In genomic region chr7:157406971-157407370, GRCh38 we compare ENCODE assay signal across 15 cellular contexts.
DNase-seq lines count a peak whose midpoint lies in the region; ATAC-seq, FAIRE-seq and TF ChIP-seq lines count a peak whose summit lies in the region.
"Had no signal": no experiment of that assay in that cellular context is flagged by ENCODE, and none has a peak within 500 bp of the region (broad histone marks: within the 10 kb centered on the region; RNA-seq: fewer than 3 reads in every experiment).

No MANE protein-coding gene starts in this region.

- H2BK5ac ChIP-seq in neuronal stem cell (ENCODE audit: low read length): no peak overlapping the region

- no peak overlapping the region for H3K23ac ChIP-seq in neuronal stem cell (ENCODE audit: low read depth, low read length, poor library complexity)

- H4K8ac ChIP-seq in neuronal stem cell (ENCODE audit: low read depth, low read length): peak overlapping the region; percentile 10

- H3K4me1 ChIP-seq in right cardiac atrium (ENCODE audit: control insufficient read depth, insufficient read depth, low read length) (peaks cover 7% of the 10 kb centered on the region), heart right ventricle (peaks cover 6 to 33% (median 18%) of the 10 kb centered on the region in 9 donors), K562 (replicated peaks in 1 of 2; ENCODE audit: control insufficient read depth in 2 of 2, insufficient read depth in 2 of 2, low read length in 2 of 2) (peaks cover 41 to 92% of the 10 kb centered on the region in 2 experiments), neuronal stem cell (ENCODE audit: control insufficient read depth in 2 of 2, insufficient read depth in 1 of 2, low read depth in 1 of 2, low read length in 2 of 2) (peaks cover 0 to under 1% of the 10 kb centered on the region in 2 donors)

- CTCF ChIA-PET in K562 (lab: Yijun Ruan, JAX; ENCODE audit: low intra/inter-chr PET ratio): interaction anchor here (1.0 kb wide), 1 partner anchor 18 kb away, joined by 3 read pairs; no protein-coding TSS in a partner anchor
- CTCF ChIA-PET in RWPE1 (lab: Yijun Ruan, JAX): interaction anchor here (1.1 kb wide), 1 partner anchor 9 kb away, joined by 4 read pairs; no protein-coding TSS in a partner anchor

- in situ Hi-C loops in K562 (cut with MboI): no loop called here

- H2BK120ac ChIP-seq in neuronal stem cell (ENCODE audit: low read depth, low read length): no peak overlapping the region

- TF ChIP-seq EP300 in K562 (IDR thresholded peaks at IDR 0.05; ENCODE audit: low read length): no peak

- no TSS peak for BruUV-seq in K562 (replicated peaks; lab: Mats Ljungman, UMichigan)

- H3K4me1 Mint-ChIP-seq in stimulated activated naive B cell treated with anti-CD40 and anti-IgM and Interleukin-4, amounts not matched to agents 10 μg/mL and 1 μg/mL and 100 μg/mL, for 72 hours: peaks cover 2 to 11% of the 10 kb centered on the region in 2 donors

- peaks cover 40% of the 10 kb centered on the region for H3K79me2 ChIP-seq in K562 (ENCODE audit: control insufficient read depth, insufficient read depth, low read length)

- H3K9me3 Mint-ChIP-seq in stimulated activated naive B cell treated with anti-CD40 and anti-IgM and Interleukin-4, amounts not matched to agents 10 μg/mL and 1 μg/mL and 100 μg/mL, for 72 hours: no peaks in the 10 kb centered on the region
- H3K9me3 Mint-ChIP-seq: CD4-positive, CD25-positive, alpha-beta regulatory T cell; H9 had no signal

- WGBS in right cardiac atrium: 95% methylated on average over 22 of the region's 22 CpGs
- 94 to 98% methylated on average over 22 of the region's 22 CpGs for WGBS in heart right ventricle, 2 donors
- WGBS in K562 (ENCODE audit: insufficient coverage, low coverage, missing lambda C conversion rate): 93% methylated on average over 21 of the region's 22 CpGs
- no CpG with 5 or more reads among the region's 22 CpGs for WGBS in neuronal stem cell (ENCODE audit: extremely low coverage in 2 of 2, insufficient read length in 2 of 2, insufficient replicate concordance in 1 of 2), 2 donors

- no peaks in the 10 kb centered on the region for H4K20me1 ChIP-seq in K562 (replicated peaks; ENCODE audit: control insufficient read depth, insufficient read depth, low read length)

- H3K27me3 ChIP-seq in right cardiac atrium (ENCODE audit: control insufficient read depth, insufficient read depth) (no peaks in the 10 kb centered on the region), heart right ventricle (no peaks in the 10 kb centered on the region), K562 (ENCODE audit: control insufficient read depth in 2 of 2, insufficient read depth in 2 of 2, low read length in 2 of 2) (no peaks in the 10 kb centered on the region), neuronal stem cell (ENCODE audit: control insufficient read depth in 3 of 3, insufficient read depth in 3 of 3, low read depth in 1 of 3, low read length in 3 of 3) (no peaks in the 10 kb centered on the region)
- H3K27me3 ChIP-seq: BLaER1 treated with 17β-estradiol and CSF1 and Interleukin-3, amounts not matched to agents 10 nM and 100 nM had no signal

- peaks cover 17% of the 10 kb centered on the region for H3K79me1 ChIP-seq in neuronal stem cell (ENCODE audit: low read depth, low read length)

- no peak overlapping the region for H2BK12ac ChIP-seq in neuronal stem cell (ENCODE audit: low read length)

- TF ChIP-seq RAD21 in K562 (CRISPR knock-in tag; conservative IDR thresholded peaks at IDR 0.05 in 1 of 2, IDR thresholded peaks at IDR 0.05 in 1 of 2): no peak

- H3K9ac ChIP-seq in K562 (ENCODE audit: insufficient read depth in 1 of 2, low read depth in 2 of 2, low read length in 2 of 2) (no peak overlapping the region), neuronal stem cell (ENCODE audit: low read depth, low read length, poor library complexity) (no peak overlapping the region)

- no peaks in the 10 kb centered on the region for H3K9me3 ChIP-seq in right cardiac atrium (ENCODE audit: control insufficient read depth, low read length)
- H3K9me3 ChIP-seq in heart right ventricle: no peaks in the 10 kb centered on the region
- no peaks in the 10 kb centered on the region for H3K9me3 ChIP-seq in K562 (replicated peaks; ENCODE audit: control insufficient read depth, insufficient read depth, low read depth, low read length)
- H3K9me3 ChIP-seq in neuronal stem cell (replicated peaks in 1 of 2; ENCODE audit: control insufficient read depth in 2 of 2, insufficient read depth in 1 of 2, low read depth in 1 of 2, low read length in 2 of 2): peaks cover 0 to under 1% of the 10 kb centered on the region in 2 donors
- H3K9me3 ChIP-seq: BLaER1 treated with 17β-estradiol and CSF1 and Interleukin-3, amounts not matched to agents 10 nM and 100 nM had no signal

- TF ChIP-seq POLR2A in K562 (conservative IDR thresholded peaks at IDR 0.05): no peak

- H3K4me3 ChIP-seq in right cardiac atrium (ENCODE audit: low read length) (no peak overlapping the region), heart right ventricle (no peak overlapping the region), K562 (no peak overlapping the region), neuronal stem cell (ENCODE audit: low read length in 2 of 2) (no peak overlapping the region)
- H3K4me3 ChIP-seq: BLaER1 treated with 17β-estradiol and CSF1 and Interleukin-3, amounts not matched to agents 10 nM and 100 nM; GM23248 had no signal

- no peak overlapping the region for H3K27ac ChIP-seq in right cardiac atrium (ENCODE audit: low read length)
- H3K27ac ChIP-seq in heart right ventricle: no peak overlapping the region
- H3K27ac ChIP-seq in K562 (ENCODE audit: extremely low read depth, low read depth, low read length): no peak overlapping the region
- H3K27ac ChIP-seq in neuronal stem cell (replicated peaks; ENCODE audit: low read length): no peak overlapping the region
- H3K27ac ChIP-seq in RWPE1: no peak overlapping the region

- POLR2A ChIA-PET in K562 (lab: Yijun Ruan, JAX) (interaction anchor here (0.6 to 1.2 kb wide), 2 partner anchors 15 to 61 kb away, joined by 3 to 4 read pairs; no protein-coding TSS in a partner anchor), RWPE1 (lab: Yijun Ruan, JAX; ENCODE audit: low non-redundant PET) (no interaction called here)

- peaks cover 44 to 56% of the 10 kb centered on the region in 2 donors for H3K36me3 Mint-ChIP-seq in stimulated activated naive B cell treated with anti-CD40 and anti-IgM and Interleukin-4, amounts not matched to agents 10 μg/mL and 1 μg/mL and 100 μg/mL, for 72 hours

- no peak overlapping the region for H3K4me3 Mint-ChIP-seq in stimulated activated naive B cell treated with anti-CD40 and anti-IgM and Interleukin-4, amounts not matched to agents 10 μg/mL and 1 μg/mL and 100 μg/mL, for 72 hours
- H3K4me3 Mint-ChIP-seq: CD4-positive, CD25-positive, alpha-beta regulatory T cell; H9 had no signal

- H2AK5ac ChIP-seq in neuronal stem cell (ENCODE audit: low read depth, low read length): no peak overlapping the region

- H3K14ac ChIP-seq in neuronal stem cell (ENCODE audit: low read length): no peak overlapping the region

- H2AFZ ChIP-seq in K562 (ENCODE audit: low read depth, low read length) (no peak overlapping the region), neuronal stem cell (ENCODE audit: low read length) (no peak overlapping the region)
- H2AFZ ChIP-seq: GM23248 had no signal

- H3K36me3 ChIP-seq in heart right ventricle: peaks cover 0 to 85% (median 17%) of the 10 kb centered on the region in 9 donors
- peaks cover 50% of the 10 kb centered on the region for H3K36me3 ChIP-seq in K562 (ENCODE audit: control insufficient read depth, insufficient read depth, low read length)
- H3K36me3 ChIP-seq in neuronal stem cell (replicated peaks in 1 of 2; ENCODE audit: control insufficient read depth in 2 of 2, insufficient read depth in 2 of 2, low read length in 2 of 2): peaks cover 12 to 40% of the 10 kb centered on the region in 2 donors

- H3K27ac Mint-ChIP-seq in stimulated activated naive B cell treated with anti-CD40 and anti-IgM and Interleukin-4, amounts not matched to agents 10 μg/mL and 1 μg/mL and 100 μg/mL, for 72 hours: peak overlapping the region; percentile 5
- H3K27ac Mint-ChIP-seq: CD4-positive, CD25-positive, alpha-beta regulatory T cell had no signal

- H3K18ac ChIP-seq in neuronal stem cell (ENCODE audit: low read length): peak overlapping the region; percentile 27

- no peaks in the 10 kb centered on the region for H3K27me3 Mint-ChIP-seq in stimulated activated naive B cell treated with anti-CD40 and anti-IgM and Interleukin-4, amounts not matched to agents 10 μg/mL and 1 μg/mL and 100 μg/mL, for 72 hours
- H3K27me3 Mint-ChIP-seq: CD4-positive, CD25-positive, alpha-beta regulatory T cell had no signal

- intact Hi-C loops in right cardiac atrium (cut with DNase I): no loop called here
- intact Hi-C loops in heart right ventricle (cut with DNase I): no loop called here
- intact Hi-C loops in K562 (cut with micrococcal nuclease): no loop called here

- no peak for ATAC-seq in right cardiac atrium
- ATAC-seq in heart right ventricle: no peak
- no peak for ATAC-seq in K562
- ATAC-seq in stimulated activated naive B cell treated with anti-CD40 and anti-IgM and Interleukin-4, amounts not matched to agents 10 μg/mL and 1 μg/mL and 100 μg/mL, for 72 hours (replicated peaks): no peak
- no peak for ATAC-seq in HG03097 (IDR thresholded peaks at IDR 0.05; ENCODE audit: low FRiP score, unreplicated experiment)

- no peak overlapping the region for H4K91ac ChIP-seq in neuronal stem cell (ENCODE audit: low read depth, low read length, poor library complexity)

- no peak for FAIRE-seq in K562 (lab: Jason Lieb, UNC)
- FAIRE-seq: HTR-8/SVneo had no signal

- H3K4me2 ChIP-seq in K562 (ENCODE audit: insufficient read depth, low read length): no peak overlapping the region
- no peak overlapping the region for H3K4me2 ChIP-seq in neuronal stem cell (ENCODE audit: insufficient read depth, low read length, poor library complexity, severe bottlenecking)

- H2BK15ac ChIP-seq in neuronal stem cell (ENCODE audit: low read length): no peak overlapping the region

- TF ChIP-seq CTCF in heart right ventricle (IDR thresholded peaks at IDR 0.05): no peak
- no peak for TF ChIP-seq CTCF in K562 (IDR thresholded peaks at IDR 0.05 in 2 of 3, conservative IDR thresholded peaks at IDR 0.05 in 1 of 3; ENCODE audit: insufficient read depth in 2 of 3, low read depth in 1 of 3, low read length in 3 of 3)
- TF ChIP-seq CTCF in RWPE1 (conservative IDR thresholded peaks at IDR 0.05; ENCODE audit: low read depth): no peak

- H3K9me1 ChIP-seq in K562 (ENCODE audit: control insufficient read depth, insufficient read depth, low read length): peaks cover 13% of the 10 kb centered on the region

- no peak overlapping the region for H3K4ac ChIP-seq in neuronal stem cell (ENCODE audit: low read length)

- peak in 2 of 3 donors; percentile 47 to 55 for DNase-seq in right cardiac atrium
- no peak for DNase-seq in heart right ventricle
- no peak for DNase-seq in K562 (ENCODE audit: extremely low read depth in 1 of 4, low spot score in 3 of 4)
- DNase-seq in neuronal stem cell (ENCODE audit: low spot score): no peak
- DNase-seq in stimulated activated naive B cell treated with anti-CD40 and anti-IgM and Interleukin-4, amounts not matched to agents 10 μg/mL and 1 μg/mL and 100 μg/mL, for 72 hours: no peak
- no peak for DNase-seq in HuH-7 (ENCODE audit: low spot score)
- no peak for DNase-seq in RWPE1 (ENCODE audit: low spot score)
- DNase-seq: ACHN; CD4-positive, CD25-positive, alpha-beta regulatory T cell; DMS 273 treated with DMSO at 0.1 percent for 48 hours; GM23248; H9 had no signal

TF ChIP-seq in K562, 482 proteins besides CTCF, POLR2A, EP300 and RAD21 (continues in another document):
- peak; percentile 31 for TF ChIP-seq POLR2G (IDR thresholded peaks at IDR 0.05; ENCODE audit: low read depth, low read length)

Comparison
In these comparisons a context has a peak if more than half of its experiments do, and no peak if none do; other contexts are left out.
1. DNase-seq: peak in right cardiac atrium (2 of 3); none in heart right ventricle (0 of 2), K562 (0 of 4), neuronal stem cell (single experiment), stimulated activated naive B cell treated with anti-CD40 and anti-IgM and Interleukin-4, amounts not matched to agents 10 μg/mL and 1 μg/mL and 100 μg/mL, for 72 hours (single experiment), HuH-7 (single experiment) and RWPE1 (single experiment).